1 cellular context compared by ENCODE assay signal in the genomic region with DNA sequence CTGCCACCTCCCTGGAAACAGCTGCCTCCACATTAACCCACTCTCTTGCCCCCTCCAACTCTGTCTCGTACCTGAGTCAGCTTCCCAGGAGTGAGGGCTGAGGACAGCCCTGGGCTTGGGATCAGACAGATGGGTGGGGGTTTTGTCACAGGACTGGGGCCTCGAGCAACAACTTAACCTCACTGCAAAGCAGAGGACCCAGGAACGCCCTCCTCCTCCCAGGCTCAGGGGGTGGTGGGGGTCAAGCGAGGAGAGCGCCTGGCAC.
TF ChIP-seq lines count a peak whose summit lies in the region.

No MANE protein-coding gene starts in this region.

TF ChIP-seq in GM23338, 12 proteins besides CTCF, POLR2A, EP300 and RAD21 (continued from another document):
- no peak for TF ChIP-seq ZNF462 (CRISPR knock-in tag; IDR thresholded peaks at IDR 0.05)
